Comparison of ENCODE assay signal across 22 cellular contexts in the genomic region with DNA sequence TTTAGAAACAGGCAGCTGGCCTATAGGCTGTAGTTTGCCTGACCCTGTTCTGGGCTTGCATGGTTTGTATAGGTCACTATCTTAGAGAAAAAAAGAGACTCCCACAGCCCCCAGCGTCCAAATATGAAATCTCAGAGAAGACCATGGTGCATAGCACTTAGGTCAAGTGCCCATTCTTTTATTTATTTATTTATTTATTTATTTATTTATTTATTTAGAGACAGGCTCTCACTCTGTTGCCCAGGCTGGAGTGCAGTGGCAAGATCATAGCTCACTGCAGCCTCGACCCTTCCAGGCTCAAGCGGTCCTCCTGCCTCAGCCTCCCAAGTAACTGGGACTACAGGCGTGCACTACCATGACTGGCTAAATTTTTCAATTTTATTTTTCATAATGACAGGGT.
"Had no signal": no experiment of that assay in that cellular context is flagged by ENCODE, and none has a peak within 500 bp of the region (broad histone marks: within the 10 kb centered on the region; RNA-seq: fewer than 3 reads in every experiment).

No MANE protein-coding gene starts in this region.

- H3K9me3 ChIP-seq: SJSA1, SK-N-SH had no signal

- H3K4me1 ChIP-seq: SJSA1 had no signal

- FAIRE-seq: RCC 7860 had no signal

- H3K4me2 ChIP-seq: KMS-11, PC-9, SK-N-SH had no signal

- H3K4me3 ChIP-seq: PC-9, SJSA1 had no signal

- DNase-seq: Karpas-422, KBM-7, MM.1S, MV-4-11, NCI-H1092, NCI-H1105, NCI-H1417 treated with DMSO at 0.1 percent for 48 hours, NCI-H1436 treated with DMSO at 0.1 percent for 48 hours, NCI-H187, NCI-H1930, NCI-H2081 treated with DMSO at 0.1 percent for 48 hours, NCI-H2107, NCI-H2227 treated with DMSO at 0.1 percent for 48 hours, OCI-M1, PC-9, Right ventricle myocardium superior, SHP77 treated with DMSO at 0.1 percent for 48 hours, SW 1271 had no signal

- H3K27ac ChIP-seq: KMS-11, PC-9, SJSA1 had no signal
